Comparison of ENCODE assay signal across 30 cellular contexts in genomic region chr11:16271258-16271657, GRCh38.
"Had no signal": no experiment of that assay in that cellular context is flagged by ENCODE, and none has a peak within 500 bp of the region (broad histone marks: within the 10 kb centered on the region; RNA-seq: fewer than 3 reads in every experiment).

No MANE protein-coding gene starts in this region.

- H3K9me3 ChIP-seq: ascending aorta, breast epithelium, gastrocnemius medialis had no signal

- H3K27me3 ChIP-seq: ascending aorta, breast epithelium, cardiac muscle cell, foreskin keratinocyte, gastrocnemius medialis, heart left ventricle had no signal

- H3K27ac ChIP-seq: ascending aorta, breast epithelium, cardiac muscle cell, coronary artery, dorsolateral prefrontal cortex, foreskin keratinocyte, gastrocnemius medialis, heart left ventricle had no signal

- H3K36me3 ChIP-seq: ascending aorta, breast epithelium, cardiac muscle cell, gastrocnemius medialis, heart left ventricle had no signal

- ATAC-seq: activated naive CD4-positive, alpha-beta T cell treated with anti-CD3 and anti-CD28 coated beads, Interleukin-2, amount 50 U/mL, for 72 hours; activated T-cell treated with anti-CD3 and anti-CD28 coated beads, Interleukin-2, amount 50 U/mL, for 72 hours; esophagus mucosa; foreskin keratinocyte; gastrocnemius medialis; heart left ventricle; WTC11 had no signal

- H3K4me3 ChIP-seq: ascending aorta, breast epithelium, cardiac muscle cell, coronary artery, dorsolateral prefrontal cortex, gastrocnemius medialis, heart left ventricle had no signal

- DNase-seq: activated CD4-positive, alpha-beta memory T cell treated with anti-CD3 and anti-CD28 coated beads, Interleukin-2, amount 10 ng/mL, durations not matched to agents 7 days and 5 days; activated CD4-positive, alpha-beta T cell treated with anti-CD3 and anti-CD28 coated beads for 1 hour; activated CD4-positive, alpha-beta T cell treated with anti-CD3 and anti-CD28 coated beads for 4 hours; activated CD4-positive, alpha-beta T cell treated with anti-CD3 and anti-CD28 coated beads, Interleukin-2, amount 10 ng/mL, durations not matched to agents 7 days and 5 days; activated CD4-positive, alpha-beta T cell treated with anti-CD3 and anti-CD28 coated beads, Interleukin-2, amount 50 U/mL, for 4 hours; activated CD8-positive, alpha-beta memory T cell treated with anti-CD3 and anti-CD28 coated beads, Interleukin-2, amount 50 U/mL, for 48 hours; activated gamma-delta T cell; activated naive CD4-positive, alpha-beta T cell; activated naive CD4-positive, alpha-beta T cell treated with anti-CD3 and anti-CD28 coated beads, Interleukin-2, amount 10 ng/mL, durations not matched to agents 7 days and 5 days; activated naive CD8-positive, alpha-beta T cell treated with anti-CD3 and anti-CD28 coated beads, Interleukin-2, amount 10 ng/mL, durations not matched to agents 7 days and 5 days; activated T-cell treated with anti-CD3 and anti-CD28 coated beads for 4 hours; activated T-cell treated with anti-CD3 and anti-CD28 coated beads, Interleukin-2, amount 50 U/mL, for 24 hours; activated T-cell treated with anti-CD3 and anti-CD28 coated beads, Interleukin-2, amount 50 U/mL, for 72 hours; central memory CD4-positive, alpha-beta T cell; cerebellar nuclear complex; dorsolateral prefrontal cortex; effector memory CD4-positive, alpha-beta T cell; endodermal cell; foreskin keratinocyte; gastrocnemius medialis; glutamatergic neuron; heart left ventricle; T-helper 2 cell had no signal

- H3K4me1 ChIP-seq: ascending aorta, breast epithelium, foreskin keratinocyte, gastrocnemius medialis, heart left ventricle had no signal
